In the genomic region with DNA sequence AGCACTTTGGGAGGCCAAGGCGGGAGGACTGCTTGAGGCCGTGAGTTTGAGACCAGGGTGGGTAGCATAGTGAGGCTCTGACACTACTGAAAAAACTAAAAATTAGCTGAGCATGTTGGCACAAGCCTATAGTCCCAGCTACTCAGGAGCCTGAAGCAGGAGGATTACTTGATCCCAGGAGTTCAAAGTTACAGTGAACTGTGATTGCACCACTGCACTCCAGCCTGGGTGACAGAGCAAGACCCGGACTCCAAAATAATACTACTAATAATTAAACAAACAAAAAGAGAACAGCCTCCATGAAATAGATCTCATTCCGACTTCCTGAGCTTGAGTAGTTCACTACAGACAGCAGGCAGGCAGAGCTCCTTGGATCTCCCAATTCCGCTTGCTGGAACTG, we compare ENCODE assay signal across 1 cellular context.
TF ChIP-seq lines count a peak whose summit lies in the region.

No MANE protein-coding gene starts in this region.

TF ChIP-seq in GM23338, 12 proteins besides CTCF, POLR2A, EP300 and RAD21 (continued from another document):
- no peak for TF ChIP-seq REST (IDR thresholded peaks at IDR 0.05; ENCODE audit: unreplicated experiment)
- TF ChIP-seq JUNB (IDR thresholded peaks at IDR 0.05; ENCODE audit: unreplicated experiment), result no peak
- TF ChIP-seq CREB1 (CRISPR knock-in tag; IDR thresholded peaks at IDR 0.05; ENCODE audit: low read depth), result no peak
- TF ChIP-seq ZNF331 (CRISPR knock-in tag; IDR thresholded peaks at IDR 0.05; ENCODE audit: low read depth), result no peak
- no peak for TF ChIP-seq ETS1 (IDR thresholded peaks at IDR 0.05)
- TF ChIP-seq ZNF114 (CRISPR knock-in tag; IDR thresholded peaks at IDR 0.05), result no peak
- TF ChIP-seq STAT1 (IDR thresholded peaks at IDR 0.05; ENCODE audit: unreplicated experiment), result no peak
- TF ChIP-seq, protein P1, sequence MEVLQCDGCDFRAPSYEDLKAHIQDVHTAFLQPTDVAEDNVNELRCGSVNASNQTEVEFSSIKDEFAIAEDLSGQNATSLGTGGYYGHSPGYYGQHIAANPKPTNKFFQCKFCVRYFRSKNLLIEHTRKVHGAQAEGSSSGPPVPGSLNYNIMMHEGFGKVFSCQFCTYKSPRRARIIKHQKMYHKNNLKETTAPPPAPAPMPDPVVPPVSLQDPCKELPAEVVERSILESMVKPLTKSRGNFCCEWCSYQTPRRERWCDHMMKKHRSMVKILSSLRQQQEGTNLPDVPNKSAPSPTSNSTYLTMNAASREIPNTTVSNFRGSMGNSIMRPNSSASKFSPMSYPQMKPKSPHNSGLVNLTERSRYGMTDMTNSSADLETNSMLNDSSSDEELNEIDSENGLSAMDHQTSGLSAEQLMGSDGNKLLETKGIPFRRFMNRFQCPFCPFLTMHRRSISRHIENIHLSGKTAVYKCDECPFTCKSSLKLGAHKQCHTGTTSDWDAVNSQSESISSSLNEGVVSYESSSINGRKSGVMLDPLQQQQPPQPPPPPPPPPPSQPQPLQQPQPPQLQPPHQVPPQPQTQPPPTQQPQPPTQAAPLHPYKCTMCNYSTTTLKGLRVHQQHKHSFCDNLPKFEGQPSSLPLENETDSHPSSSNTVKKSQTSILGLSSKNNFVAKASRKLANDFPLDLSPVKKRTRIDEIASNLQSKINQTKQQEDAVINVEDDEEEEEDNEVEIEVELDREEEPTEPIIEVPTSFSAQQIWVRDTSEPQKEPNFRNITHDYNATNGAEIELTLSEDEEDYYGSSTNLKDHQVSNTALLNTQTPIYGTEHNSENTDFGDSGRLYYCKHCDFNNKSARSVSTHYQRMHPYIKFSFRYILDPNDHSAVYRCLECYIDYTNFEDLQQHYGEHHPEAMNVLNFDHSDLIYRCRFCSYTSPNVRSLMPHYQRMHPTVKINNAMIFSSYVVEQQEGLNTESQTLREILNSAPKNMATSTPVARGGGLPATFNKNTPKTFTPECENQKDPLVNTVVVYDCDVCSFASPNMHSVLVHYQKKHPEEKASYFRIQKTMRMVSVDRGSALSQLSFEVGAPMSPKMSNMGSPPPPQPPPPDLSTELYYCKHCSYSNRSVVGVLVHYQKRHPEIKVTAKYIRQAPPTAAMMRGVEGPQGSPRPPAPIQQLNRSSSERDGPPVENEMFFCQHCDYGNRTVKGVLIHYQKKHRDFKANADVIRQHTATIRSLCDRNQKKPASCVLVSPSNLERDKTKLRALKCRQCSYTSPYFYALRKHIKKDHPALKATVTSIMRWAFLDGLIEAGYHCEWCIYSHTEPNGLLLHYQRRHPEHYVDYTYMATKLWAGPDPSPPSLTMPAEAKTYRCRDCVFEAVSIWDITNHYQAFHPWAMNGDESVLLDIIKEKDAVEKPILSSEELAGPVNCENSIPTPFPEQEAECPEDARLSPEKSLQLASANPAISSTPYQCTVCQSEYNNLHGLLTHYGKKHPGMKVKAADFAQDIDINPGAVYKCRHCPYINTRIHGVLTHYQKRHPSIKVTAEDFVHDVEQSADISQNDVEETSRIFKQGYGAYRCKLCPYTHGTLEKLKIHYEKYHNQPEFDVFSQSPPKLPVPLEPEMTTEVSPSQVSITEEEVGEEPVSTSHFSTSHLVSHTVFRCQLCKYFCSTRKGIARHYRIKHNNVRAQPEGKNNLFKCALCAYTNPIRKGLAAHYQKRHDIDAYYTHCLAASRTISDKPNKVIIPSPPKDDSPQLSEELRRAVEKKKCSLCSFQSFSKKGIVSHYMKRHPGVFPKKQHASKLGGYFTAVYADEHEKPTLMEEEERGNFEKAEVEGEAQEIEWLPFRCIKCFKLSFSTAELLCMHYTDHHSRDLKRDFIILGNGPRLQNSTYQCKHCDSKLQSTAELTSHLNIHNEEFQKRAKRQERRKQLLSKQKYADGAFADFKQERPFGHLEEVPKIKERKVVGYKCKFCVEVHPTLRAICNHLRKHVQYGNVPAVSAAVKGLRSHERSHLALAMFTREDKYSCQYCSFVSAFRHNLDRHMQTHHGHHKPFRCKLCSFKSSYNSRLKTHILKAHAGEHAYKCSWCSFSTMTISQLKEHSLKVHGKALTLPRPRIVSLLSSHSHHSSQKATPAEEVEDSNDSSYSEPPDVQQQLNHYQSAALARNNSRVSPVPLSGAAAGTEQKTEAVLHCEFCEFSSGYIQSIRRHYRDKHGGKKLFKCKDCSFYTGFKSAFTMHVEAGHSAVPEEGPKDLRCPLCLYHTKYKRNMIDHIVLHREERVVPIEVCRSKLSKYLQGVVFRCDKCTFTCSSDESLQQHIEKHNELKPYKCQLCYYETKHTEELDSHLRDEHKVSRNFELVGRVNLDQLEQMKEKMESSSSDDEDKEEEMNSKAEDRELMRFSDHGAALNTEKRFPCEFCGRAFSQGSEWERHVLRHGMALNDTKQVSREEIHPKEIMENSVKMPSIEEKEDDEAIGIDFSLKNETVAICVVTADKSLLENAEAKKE (CRISPR knock-in tag; IDR thresholded peaks at IDR 0.05), result no peak
- TF ChIP-seq POLR2AphosphoS5 (IDR thresholded peaks at IDR 0.05; ENCODE audit: low read depth), result no peak
- TF ChIP-seq EZH2 (IDR thresholded peaks at IDR 0.05; ENCODE audit: low read depth, unreplicated experiment), result no peak
TF ChIP-seq in GM23338: peak in this region for 0.
